ENCODE assay signal across 8 cellular contexts in genomic region chr13:49936085-49936942, GRCh38. TPM values are rescaled to one million over a fixed set of nuclear protein-coding genes. Genes with fewer than 3 reads are reported as not detected.
DNase-seq lines count a peak whose midpoint lies in the region; ATAC-seq, FAIRE-seq and TF ChIP-seq lines count a peak whose summit lies in the region.

A gene with protein sequence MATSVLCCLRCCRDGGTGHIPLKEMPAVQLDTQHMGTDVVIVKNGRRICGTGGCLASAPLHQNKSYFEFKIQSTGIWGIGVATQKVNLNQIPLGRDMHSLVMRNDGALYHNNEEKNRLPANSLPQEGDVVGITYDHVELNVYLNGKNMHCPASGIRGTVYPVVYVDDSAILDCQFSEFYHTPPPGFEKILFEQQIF (minus strand): TSS chr13:49936340. CDS start chr13:49936235, 105 bp downstream.

- H2AFZ ChIP-seq in SU-DHL-6 (ENCODE audit: low read depth, low read length, severe bottlenecking) (peak within 1 kb of the TSS; percentile 90), parathyroid adenoma (peak within 1 kb of the TSS; percentile 93)

- H3K4me3 ChIP-seq in SU-DHL-6 (ENCODE audit: insufficient read depth, low read length, poor library complexity, severe bottlenecking) (peak within 1 kb of the TSS; percentile 66), parathyroid adenoma (ENCODE audit: low read depth, low read length) (peak within 1 kb of the TSS; percentile 90), tibial nerve (peak within 1 kb of the TSS; percentile 80 to 93 (median 87))

- intact Hi-C loops in cardiac septum (cut with DNase I), result loop anchor here (1.0 to 5.0 kb wide), 2 partner anchors 61 to 144 kb away; partner anchors contain the start of genes KPNA3 and TRIM13

- H3K27me3 ChIP-seq in SU-DHL-6 (ENCODE audit: low read length) (no peaks in the 10 kb centered on the region), parathyroid adenoma (ENCODE audit: control insufficient read depth, insufficient read depth, low read length) (no peaks in the 10 kb centered on the region), tibial nerve (no peaks in the 10 kb centered on the region)

- H3K4me1 ChIP-seq in parathyroid adenoma (peaks cover 5% of the 10 kb centered on the region), tibial nerve (peaks cover 0 to 62% (median 10%) of the 10 kb centered on the region in 4 donors)

- H3K4me3 Mint-ChIP-seq in activated naive CD8-positive, alpha-beta T cell treated with anti-CD3 and anti-CD28 coated beads, Interleukin-2, amount 50 U/mL, for 24 hours, result peak within 1 kb of the TSS; percentile 88

- no peaks in the 10 kb centered on the region for H4K20me1 ChIP-seq in SU-DHL-6 (ENCODE audit: low read depth, low read length)

- H3K9me3 ChIP-seq in SU-DHL-6 (ENCODE audit: insufficient read depth, low read length) (no peaks in the 10 kb centered on the region), parathyroid adenoma (ENCODE audit: control insufficient read depth, low read length) (no peaks in the 10 kb centered on the region), tibial nerve (no peaks in the 10 kb centered on the region)

- H3K9me2 ChIP-seq in SU-DHL-6 (replicated peaks; ENCODE audit: insufficient read depth, low read length), result no peaks in the 10 kb centered on the region

- H3K27ac ChIP-seq in SU-DHL-6 (ENCODE audit: low read depth, low read length) (peak within 1 kb of the TSS; percentile 84), parathyroid adenoma (peak within 1 kb of the TSS; percentile 72), tibial nerve (peak within 1 kb of the TSS; percentile 76 to 89 (median 88))

- H3K36me3 ChIP-seq in SU-DHL-6 (ENCODE audit: low read length) (no peaks in the 10 kb centered on the region), parathyroid adenoma (ENCODE audit: control insufficient read depth, insufficient read depth, low read length) (no peaks in the 10 kb centered on the region), tibial nerve (no peaks in the 10 kb centered on the region)

- peak; percentile 99 for ATAC-seq in HG02798 (IDR thresholded peaks at IDR 0.05; ENCODE audit: poor library complexity, unreplicated experiment)
- peak; percentile 99 for ATAC-seq in activated naive CD8-positive, alpha-beta T cell treated with anti-CD3 and anti-CD28 coated beads, Interleukin-2, amount 50 U/mL, for 24 hours

- H3K27ac Mint-ChIP-seq in activated naive CD8-positive, alpha-beta T cell treated with anti-CD3 and anti-CD28 coated beads, Interleukin-2, amount 50 U/mL, for 24 hours, result peak within 1 kb of the TSS; percentile 89

- DNase-seq in GM12891 (ENCODE audit: insufficient read length, low spot score), result peak; percentile 81
- peak; percentile 93 to 99 (median 98) for DNase-seq in NCI-H1417 (lab: John Stamatoyannopoulos, UW)
- DNase-seq in activated naive CD8-positive, alpha-beta T cell treated with anti-CD3 and anti-CD28 coated beads, Interleukin-2, amount 50 U/mL, for 24 hours, result peak; percentile 98
- DNase-seq in cardiac septum (ENCODE audit: low spot score), result peak; percentile 100
- DNase-seq in tibial nerve (ENCODE audit: low spot score in 2 of 2), result peak; percentile 92 to 95

- TF ChIP-seq EP300 in tibial nerve (IDR thresholded peaks at IDR 0.05), result peak in 1 of 2 donors; percentile 85

- H3K36me3 Mint-ChIP-seq in activated naive CD8-positive, alpha-beta T cell treated with anti-CD3 and anti-CD28 coated beads, Interleukin-2, amount 50 U/mL, for 24 hours (ENCODE audit: low read depth), result no peaks in the 10 kb centered on the region

- TF ChIP-seq CTCF in SU-DHL-6 (IDR thresholded peaks at IDR 0.05; ENCODE audit: insufficient read depth, low read length, poor library complexity, severe bottlenecking) (peak; percentile 92), parathyroid adenoma (IDR thresholded peaks at IDR 0.05) (peak; percentile 88), tibial nerve (IDR thresholded peaks at IDR 0.05) (peak; percentile 92 to 98 (median 97))

- H3K4me2 ChIP-seq in SU-DHL-6 (ENCODE audit: low read depth, low read length, poor library complexity, severe bottlenecking) (peak within 1 kb of the TSS; percentile 86), parathyroid adenoma (ENCODE audit: low read length) (peak within 1 kb of the TSS; percentile 93)

- peaks cover 19% of the 10 kb centered on the region for H3F3A ChIP-seq in SU-DHL-6 (ENCODE audit: insufficient read depth)

- 0 to 1% methylated on average over 28 of the region's 65 CpGs for WGBS in tibial nerve, 2 donors

- H3K79me2 ChIP-seq in SU-DHL-6 (ENCODE audit: insufficient read depth, low read length) (peaks cover 22% of the 10 kb centered on the region), parathyroid adenoma (no peaks in the 10 kb centered on the region)

- no peaks in the 10 kb centered on the region for H3K9me3 Mint-ChIP-seq in activated naive CD8-positive, alpha-beta T cell treated with anti-CD3 and anti-CD28 coated beads, Interleukin-2, amount 50 U/mL, for 24 hours

- 0 out of 2 replicates have a peak, but pooled peaks have one; percentile 6 for TF ChIP-seq POLR2A in GM12891 (IDR thresholded peaks at IDR 0.05; ENCODE audit: low read depth, low read length)
- peak; percentile 15 to 52 for TF ChIP-seq POLR2A in tibial nerve (IDR thresholded peaks at IDR 0.05)

- no peaks in the 10 kb centered on the region for H3K27me3 Mint-ChIP-seq in activated naive CD8-positive, alpha-beta T cell treated with anti-CD3 and anti-CD28 coated beads, Interleukin-2, amount 50 U/mL, for 24 hours

- peak within 1 kb of the TSS; percentile 75 for H3K9ac ChIP-seq in SU-DHL-6 (ENCODE audit: low read length)
- peak within 1 kb of the TSS; percentile 37 for H3K9ac ChIP-seq in parathyroid adenoma

- H3K4me1 Mint-ChIP-seq in activated naive CD8-positive, alpha-beta T cell treated with anti-CD3 and anti-CD28 coated beads, Interleukin-2, amount 50 U/mL, for 24 hours, result peaks cover 16% of the 10 kb centered on the region

- peak; percentile 99 for FAIRE-seq in GM12891 (lab: Jason Lieb, UNC)

TF ChIP-seq in GM12891, 5 proteins besides CTCF, POLR2A, EP300 and RAD21:
- TF ChIP-seq POU2F2 (IDR thresholded peaks at IDR 0.05; ENCODE audit: low read depth, low read length) (0 out of 2 replicates have a peak, but pooled peaks have one; percentile 44), PAX5 (IDR thresholded peaks at IDR 0.05; ENCODE audit: insufficient read depth, low read length, severe bottlenecking) (no peak)
TF ChIP-seq in GM12891: peak in this region for 1.

RNA-seq across cellular contexts. Expression of the gene that starts here (rescaled TPM):
- 6.4 TPM for polyA plus RNA-seq in GM12891 (2012; ENCODE audit: low read depth, missing spikeins)
- total RNA-seq in cardiac septum, result 13.0 TPM
- 1 to 10 TPM; 5.5 to 9.4 (median 7.5) TPM for total RNA-seq in tibial nerve

Comparison
In these comparisons a context has a peak if more than half of its experiments do, and no peak if none do; other contexts are left out.
1. Peak in every context shown above with its lines: DNase-seq, ATAC-seq, H3K4me3 ChIP-seq and H3K27ac ChIP-seq.